ENCODE assay signal across 1 cellular context in the genomic region with DNA sequence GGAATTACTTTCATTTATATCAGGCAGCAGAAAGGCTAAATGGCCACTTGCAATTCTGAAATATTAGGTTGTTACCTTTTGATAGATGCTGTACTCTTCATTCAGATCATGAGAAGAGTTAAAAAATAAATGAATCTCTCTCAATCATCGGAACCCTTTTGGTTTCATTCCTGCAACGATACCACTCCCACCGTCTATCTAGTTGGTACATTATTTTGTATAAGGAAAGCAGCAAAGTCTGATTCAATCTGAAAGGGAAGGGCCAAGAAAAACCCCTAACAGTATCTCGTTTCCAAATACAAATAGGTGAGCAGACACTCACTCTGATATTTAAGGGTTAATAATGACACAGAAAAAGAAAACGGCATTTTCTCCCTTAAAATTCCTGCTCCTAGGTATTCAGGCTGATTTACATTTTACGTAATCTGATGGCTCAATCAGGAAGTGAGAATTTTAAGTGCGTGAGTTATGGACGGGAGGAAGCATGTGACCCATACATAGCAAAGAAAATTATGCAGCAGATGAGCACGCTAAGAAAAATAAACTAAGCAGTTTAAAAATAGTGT.
TF ChIP-seq lines count a peak whose summit lies in the region.

No MANE protein-coding gene starts in this region.

TF ChIP-seq in K562, 482 proteins besides CTCF, POLR2A, EP300 and RAD21 (continued from another document and continues in another):
- TF ChIP-seq, protein P1, sequence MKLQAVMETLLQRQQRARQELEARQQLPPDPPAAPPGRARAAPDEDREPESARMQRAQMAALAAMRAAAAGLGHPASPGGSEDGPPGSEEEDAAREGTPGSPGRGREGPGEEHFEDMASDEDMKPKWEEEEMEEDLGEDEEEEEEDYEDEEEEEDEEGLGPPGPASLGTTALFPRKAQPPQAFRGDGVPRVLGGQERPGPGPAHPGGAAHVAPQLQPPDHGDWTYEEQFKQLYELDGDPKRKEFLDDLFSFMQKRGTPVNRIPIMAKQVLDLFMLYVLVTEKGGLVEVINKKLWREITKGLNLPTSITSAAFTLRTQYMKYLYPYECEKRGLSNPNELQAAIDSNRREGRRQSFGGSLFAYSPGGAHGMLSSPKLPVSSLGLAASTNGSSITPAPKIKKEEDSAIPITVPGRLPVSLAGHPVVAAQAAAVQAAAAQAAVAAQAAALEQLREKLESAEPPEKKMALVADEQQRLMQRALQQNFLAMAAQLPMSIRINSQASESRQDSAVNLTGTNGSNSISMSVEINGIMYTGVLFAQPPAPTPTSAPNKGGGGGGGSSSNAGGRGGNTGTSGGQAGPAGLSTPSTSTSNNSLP (IDR thresholded peaks at IDR 0.05; ENCODE audit: borderline replicate concordance, low read depth, low read length), result peak; percentile 79; the same call in 1 of the 2 replicates
- TF ChIP-seq ZFP36 (IDR thresholded peaks at IDR 0.05; ENCODE audit: low read depth, low read length, partially characterized antibody) (no peak), ZNF253 (CRISPR knock-in tag; conservative IDR thresholded peaks at IDR 0.05) (no peak), ZNF717 (CRISPR knock-in tag; IDR thresholded peaks at IDR 0.05) (no peak), MYBL2 (IDR thresholded peaks at IDR 0.05; ENCODE audit: low read depth) (no peak), MYBL2 (CRISPR knock-in tag; IDR thresholded peaks at IDR 0.05; ENCODE audit: borderline replicate concordance) (no peak), NCOR1 (IDR thresholded peaks at IDR 0.05) (no peak; the same call in 1 of the 2 replicates), C11orf30 (IDR thresholded peaks at IDR 0.05; ENCODE audit: low read depth) (no peak), ZNF217 (CRISPR knock-in tag; IDR thresholded peaks at IDR 0.05) (no peak), JUNB (CRISPR knock-in tag; conservative IDR thresholded peaks at IDR 0.05) (no peak), MAFG (tag; conservative IDR thresholded peaks at IDR 0.05) (no peak), POLR2AphosphoS2 (IDR thresholded peaks at IDR 0.05; ENCODE audit: low read length) (no peak), ILK (tag; IDR thresholded peaks at IDR 0.05; ENCODE audit: borderline replicate concordance, low read depth) (no peak), ZNF668 (CRISPR knock-in tag; IDR thresholded peaks at IDR 0.05) (no peak), HCFC1 (IDR thresholded peaks at IDR 0.05; ENCODE audit: low read depth, low read length) (no peak), ZNF121 (CRISPR knock-in tag; conservative IDR thresholded peaks at IDR 0.05) (no peak), ZC3H11A (IDR thresholded peaks at IDR 0.05; ENCODE audit: low read depth, low read length) (no peak), ASH1L (IDR thresholded peaks at IDR 0.05; ENCODE audit: borderline replicate concordance, low read depth, partially characterized antibody) (no peak), ZNF134 (CRISPR knock-in tag; conservative IDR thresholded peaks at IDR 0.05) (no peak), GTF2A2 (tag; IDR thresholded peaks at IDR 0.05) (no peak), BRD4 (IDR thresholded peaks at IDR 0.05) (no peak), EP400 (IDR thresholded peaks at IDR 0.05) (peak; percentile 58), ZNF436 (CRISPR knock-in tag; IDR thresholded peaks at IDR 0.05) (no peak), NFATC3 (IDR thresholded peaks at IDR 0.05) (peak; percentile 66; the same call in 1 of the 2 replicates), ATF1 (CRISPR knock-in tag; IDR thresholded peaks at IDR 0.05) (no peak), ATF1 (tag; IDR thresholded peaks at IDR 0.05) (no peak; the same call in 1 of the 2 replicates), SIRT6 (IDR thresholded peaks at IDR 0.05; ENCODE audit: low read depth, low read length) (no peak), TFAM (CRISPR knock-in tag; conservative IDR thresholded peaks at IDR 0.05) (no peak), CCAR2 (IDR thresholded peaks at IDR 0.05; ENCODE audit: low read depth, low read length) (no peak), SRSF9 (IDR thresholded peaks at IDR 0.05; ENCODE audit: borderline replicate concordance, low read depth, low read length) (no peak), RFX1 (IDR thresholded peaks at IDR 0.05) (no peak), PCBP2 (IDR thresholded peaks at IDR 0.05; ENCODE audit: low read depth, low read length, poor library complexity, severe bottlenecking) (no peak), ZNF316 (IDR thresholded peaks at IDR 0.05) (no peak), ZFX (CRISPR knock-in tag; IDR thresholded peaks at IDR 0.05) (no peak), ZNF184 (CRISPR knock-in tag; IDR thresholded peaks at IDR 0.05) (no peak), RBM14 (IDR thresholded peaks at IDR 0.05; ENCODE audit: borderline replicate concordance, insufficient read depth, low read depth, low read length) (no peak), ZZZ3 (IDR thresholded peaks at IDR 0.05) (no peak), ZFP1 (CRISPR knock-in tag; IDR thresholded peaks at IDR 0.05) (no peak), ZNF239 (CRISPR knock-in tag; IDR thresholded peaks at IDR 0.05) (no peak), TEAD4 (IDR thresholded peaks at IDR 0.05; ENCODE audit: low read length) (peak; percentile 54; the same call in 1 of the 2 replicates), TEAD4 (CRISPR knock-in tag; IDR thresholded peaks at IDR 0.05; ENCODE audit: borderline replicate concordance) (no peak), POLR3G (IDR thresholded peaks at IDR 0.05; ENCODE audit: extremely low read depth, insufficient read length, insufficient replicate concordance) (no peak), ZNF764 (CRISPR knock-in tag; IDR thresholded peaks at IDR 0.05; ENCODE audit: low read depth) (no peak), SOX6 (IDR thresholded peaks at IDR 0.05) (no peak; the same call in 1 of the 2 replicates)
- TF ChIP-seq, protein P2, sequence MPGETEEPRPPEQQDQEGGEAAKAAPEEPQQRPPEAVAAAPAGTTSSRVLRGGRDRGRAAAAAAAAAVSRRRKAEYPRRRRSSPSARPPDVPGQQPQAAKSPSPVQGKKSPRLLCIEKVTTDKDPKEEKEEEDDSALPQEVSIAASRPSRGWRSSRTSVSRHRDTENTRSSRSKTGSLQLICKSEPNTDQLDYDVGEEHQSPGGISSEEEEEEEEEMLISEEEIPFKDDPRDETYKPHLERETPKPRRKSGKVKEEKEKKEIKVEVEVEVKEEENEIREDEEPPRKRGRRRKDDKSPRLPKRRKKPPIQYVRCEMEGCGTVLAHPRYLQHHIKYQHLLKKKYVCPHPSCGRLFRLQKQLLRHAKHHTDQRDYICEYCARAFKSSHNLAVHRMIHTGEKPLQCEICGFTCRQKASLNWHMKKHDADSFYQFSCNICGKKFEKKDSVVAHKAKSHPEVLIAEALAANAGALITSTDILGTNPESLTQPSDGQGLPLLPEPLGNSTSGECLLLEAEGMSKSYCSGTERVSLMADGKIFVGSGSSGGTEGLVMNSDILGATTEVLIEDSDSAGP (CRISPR knock-in tag; IDR thresholded peaks at IDR 0.05), result no peak
- TF ChIP-seq, protein P3, sequence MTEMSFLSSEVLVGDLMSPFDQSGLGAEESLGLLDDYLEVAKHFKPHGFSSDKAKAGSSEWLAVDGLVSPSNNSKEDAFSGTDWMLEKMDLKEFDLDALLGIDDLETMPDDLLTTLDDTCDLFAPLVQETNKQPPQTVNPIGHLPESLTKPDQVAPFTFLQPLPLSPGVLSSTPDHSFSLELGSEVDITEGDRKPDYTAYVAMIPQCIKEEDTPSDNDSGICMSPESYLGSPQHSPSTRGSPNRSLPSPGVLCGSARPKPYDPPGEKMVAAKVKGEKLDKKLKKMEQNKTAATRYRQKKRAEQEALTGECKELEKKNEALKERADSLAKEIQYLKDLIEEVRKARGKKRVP (CRISPR knock-in tag; IDR thresholded peaks at IDR 0.05), result 0 out of 2 replicates have a peak, but pooled peaks have one; percentile 11
- TF ChIP-seq, protein P4, sequence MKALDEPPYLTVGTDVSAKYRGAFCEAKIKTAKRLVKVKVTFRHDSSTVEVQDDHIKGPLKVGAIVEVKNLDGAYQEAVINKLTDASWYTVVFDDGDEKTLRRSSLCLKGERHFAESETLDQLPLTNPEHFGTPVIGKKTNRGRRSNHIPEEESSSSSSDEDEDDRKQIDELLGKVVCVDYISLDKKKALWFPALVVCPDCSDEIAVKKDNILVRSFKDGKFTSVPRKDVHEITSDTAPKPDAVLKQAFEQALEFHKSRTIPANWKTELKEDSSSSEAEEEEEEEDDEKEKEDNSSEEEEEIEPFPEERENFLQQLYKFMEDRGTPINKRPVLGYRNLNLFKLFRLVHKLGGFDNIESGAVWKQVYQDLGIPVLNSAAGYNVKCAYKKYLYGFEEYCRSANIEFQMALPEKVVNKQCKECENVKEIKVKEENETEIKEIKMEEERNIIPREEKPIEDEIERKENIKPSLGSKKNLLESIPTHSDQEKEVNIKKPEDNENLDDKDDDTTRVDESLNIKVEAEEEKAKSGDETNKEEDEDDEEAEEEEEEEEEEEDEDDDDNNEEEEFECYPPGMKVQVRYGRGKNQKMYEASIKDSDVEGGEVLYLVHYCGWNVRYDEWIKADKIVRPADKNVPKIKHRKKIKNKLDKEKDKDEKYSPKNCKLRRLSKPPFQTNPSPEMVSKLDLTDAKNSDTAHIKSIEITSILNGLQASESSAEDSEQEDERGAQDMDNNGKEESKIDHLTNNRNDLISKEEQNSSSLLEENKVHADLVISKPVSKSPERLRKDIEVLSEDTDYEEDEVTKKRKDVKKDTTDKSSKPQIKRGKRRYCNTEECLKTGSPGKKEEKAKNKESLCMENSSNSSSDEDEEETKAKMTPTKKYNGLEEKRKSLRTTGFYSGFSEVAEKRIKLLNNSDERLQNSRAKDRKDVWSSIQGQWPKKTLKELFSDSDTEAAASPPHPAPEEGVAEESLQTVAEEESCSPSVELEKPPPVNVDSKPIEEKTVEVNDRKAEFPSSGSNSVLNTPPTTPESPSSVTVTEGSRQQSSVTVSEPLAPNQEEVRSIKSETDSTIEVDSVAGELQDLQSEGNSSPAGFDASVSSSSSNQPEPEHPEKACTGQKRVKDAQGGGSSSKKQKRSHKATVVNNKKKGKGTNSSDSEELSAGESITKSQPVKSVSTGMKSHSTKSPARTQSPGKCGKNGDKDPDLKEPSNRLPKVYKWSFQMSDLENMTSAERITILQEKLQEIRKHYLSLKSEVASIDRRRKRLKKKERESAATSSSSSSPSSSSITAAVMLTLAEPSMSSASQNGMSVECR (CRISPR knock-in tag; IDR thresholded peaks at IDR 0.05), result no peak
- TF ChIP-seq, protein P5, sequence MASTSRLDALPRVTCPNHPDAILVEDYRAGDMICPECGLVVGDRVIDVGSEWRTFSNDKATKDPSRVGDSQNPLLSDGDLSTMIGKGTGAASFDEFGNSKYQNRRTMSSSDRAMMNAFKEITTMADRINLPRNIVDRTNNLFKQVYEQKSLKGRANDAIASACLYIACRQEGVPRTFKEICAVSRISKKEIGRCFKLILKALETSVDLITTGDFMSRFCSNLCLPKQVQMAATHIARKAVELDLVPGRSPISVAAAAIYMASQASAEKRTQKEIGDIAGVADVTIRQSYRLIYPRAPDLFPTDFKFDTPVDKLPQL (IDR thresholded peaks at IDR 0.05; ENCODE audit: extremely low read depth, insufficient read length), result no peak
- TF ChIP-seq, protein P6, sequence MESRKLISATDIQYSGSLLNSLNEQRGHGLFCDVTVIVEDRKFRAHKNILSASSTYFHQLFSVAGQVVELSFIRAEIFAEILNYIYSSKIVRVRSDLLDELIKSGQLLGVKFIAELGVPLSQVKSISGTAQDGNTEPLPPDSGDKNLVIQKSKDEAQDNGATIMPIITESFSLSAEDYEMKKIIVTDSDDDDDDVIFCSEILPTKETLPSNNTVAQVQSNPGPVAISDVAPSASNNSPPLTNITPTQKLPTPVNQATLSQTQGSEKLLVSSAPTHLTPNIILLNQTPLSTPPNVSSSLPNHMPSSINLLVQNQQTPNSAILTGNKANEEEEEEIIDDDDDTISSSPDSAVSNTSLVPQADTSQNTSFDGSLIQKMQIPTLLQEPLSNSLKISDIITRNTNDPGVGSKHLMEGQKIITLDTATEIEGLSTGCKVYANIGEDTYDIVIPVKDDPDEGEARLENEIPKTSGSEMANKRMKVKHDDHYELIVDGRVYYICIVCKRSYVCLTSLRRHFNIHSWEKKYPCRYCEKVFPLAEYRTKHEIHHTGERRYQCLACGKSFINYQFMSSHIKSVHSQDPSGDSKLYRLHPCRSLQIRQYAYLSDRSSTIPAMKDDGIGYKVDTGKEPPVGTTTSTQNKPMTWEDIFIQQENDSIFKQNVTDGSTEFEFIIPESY (CRISPR knock-in tag; IDR thresholded peaks at IDR 0.05), result no peak
- TF ChIP-seq, protein P7, sequence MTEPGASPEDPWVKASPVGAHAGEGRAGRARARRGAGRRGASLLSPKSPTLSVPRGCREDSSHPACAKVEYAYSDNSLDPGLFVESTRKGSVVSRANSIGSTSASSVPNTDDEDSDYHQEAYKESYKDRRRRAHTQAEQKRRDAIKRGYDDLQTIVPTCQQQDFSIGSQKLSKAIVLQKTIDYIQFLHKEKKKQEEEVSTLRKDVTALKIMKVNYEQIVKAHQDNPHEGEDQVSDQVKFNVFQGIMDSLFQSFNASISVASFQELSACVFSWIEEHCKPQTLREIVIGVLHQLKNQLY (CRISPR knock-in tag; conservative IDR thresholded peaks at IDR 0.05), result no peak
- TF ChIP-seq, protein P8, sequence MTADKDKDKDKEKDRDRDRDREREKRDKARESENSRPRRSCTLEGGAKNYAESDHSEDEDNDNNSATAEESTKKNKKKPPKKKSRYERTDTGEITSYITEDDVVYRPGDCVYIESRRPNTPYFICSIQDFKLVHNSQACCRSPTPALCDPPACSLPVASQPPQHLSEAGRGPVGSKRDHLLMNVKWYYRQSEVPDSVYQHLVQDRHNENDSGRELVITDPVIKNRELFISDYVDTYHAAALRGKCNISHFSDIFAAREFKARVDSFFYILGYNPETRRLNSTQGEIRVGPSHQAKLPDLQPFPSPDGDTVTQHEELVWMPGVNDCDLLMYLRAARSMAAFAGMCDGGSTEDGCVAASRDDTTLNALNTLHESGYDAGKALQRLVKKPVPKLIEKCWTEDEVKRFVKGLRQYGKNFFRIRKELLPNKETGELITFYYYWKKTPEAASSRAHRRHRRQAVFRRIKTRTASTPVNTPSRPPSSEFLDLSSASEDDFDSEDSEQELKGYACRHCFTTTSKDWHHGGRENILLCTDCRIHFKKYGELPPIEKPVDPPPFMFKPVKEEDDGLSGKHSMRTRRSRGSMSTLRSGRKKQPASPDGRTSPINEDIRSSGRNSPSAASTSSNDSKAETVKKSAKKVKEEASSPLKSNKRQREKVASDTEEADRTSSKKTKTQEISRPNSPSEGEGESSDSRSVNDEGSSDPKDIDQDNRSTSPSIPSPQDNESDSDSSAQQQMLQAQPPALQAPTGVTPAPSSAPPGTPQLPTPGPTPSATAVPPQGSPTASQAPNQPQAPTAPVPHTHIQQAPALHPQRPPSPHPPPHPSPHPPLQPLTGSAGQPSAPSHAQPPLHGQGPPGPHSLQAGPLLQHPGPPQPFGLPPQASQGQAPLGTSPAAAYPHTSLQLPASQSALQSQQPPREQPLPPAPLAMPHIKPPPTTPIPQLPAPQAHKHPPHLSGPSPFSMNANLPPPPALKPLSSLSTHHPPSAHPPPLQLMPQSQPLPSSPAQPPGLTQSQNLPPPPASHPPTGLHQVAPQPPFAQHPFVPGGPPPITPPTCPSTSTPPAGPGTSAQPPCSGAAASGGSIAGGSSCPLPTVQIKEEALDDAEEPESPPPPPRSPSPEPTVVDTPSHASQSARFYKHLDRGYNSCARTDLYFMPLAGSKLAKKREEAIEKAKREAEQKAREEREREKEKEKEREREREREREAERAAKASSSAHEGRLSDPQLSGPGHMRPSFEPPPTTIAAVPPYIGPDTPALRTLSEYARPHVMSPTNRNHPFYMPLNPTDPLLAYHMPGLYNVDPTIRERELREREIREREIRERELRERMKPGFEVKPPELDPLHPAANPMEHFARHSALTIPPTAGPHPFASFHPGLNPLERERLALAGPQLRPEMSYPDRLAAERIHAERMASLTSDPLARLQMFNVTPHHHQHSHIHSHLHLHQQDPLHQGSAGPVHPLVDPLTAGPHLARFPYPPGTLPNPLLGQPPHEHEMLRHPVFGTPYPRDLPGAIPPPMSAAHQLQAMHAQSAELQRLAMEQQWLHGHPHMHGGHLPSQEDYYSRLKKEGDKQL (CRISPR knock-in tag; IDR thresholded peaks at IDR 0.05; ENCODE audit: borderline replicate concordance), result no peak
